In the genomic region with DNA sequence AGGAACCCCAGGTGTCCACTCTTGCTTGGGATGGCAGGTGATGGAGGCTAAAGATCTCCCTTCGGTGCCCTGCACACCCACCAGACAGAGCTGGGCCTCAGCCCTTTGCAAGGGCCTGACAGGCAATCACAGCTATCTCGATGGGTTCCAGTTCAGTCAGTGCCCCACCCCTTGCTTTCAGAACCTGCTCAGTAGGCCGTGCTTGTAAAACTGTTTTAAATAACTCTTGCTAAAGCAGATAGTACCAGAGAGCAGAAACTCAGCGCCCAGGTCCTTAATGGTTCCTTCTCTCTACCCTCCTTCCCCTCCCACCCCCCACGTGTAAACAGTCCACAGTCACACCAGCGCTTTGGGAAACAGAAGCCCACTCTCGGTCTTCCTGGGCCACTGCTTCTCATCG, we compare ENCODE assay signal across 13 cellular contexts. TPM values are rescaled to one million over a fixed set of nuclear protein-coding genes. Genes with fewer than 3 reads are reported as not detected.
A peak's percentile ranks its signal among the peaks of the same experiment; 100 is the strongest.
DNase-seq lines count a peak whose midpoint lies in the region; ATAC-seq, FAIRE-seq and TF ChIP-seq lines count a peak whose summit lies in the region.
"Had no signal": no experiment of that assay in that cellular context is flagged by ENCODE, and none has a peak within 500 bp of the region (broad histone marks: within the 10 kb centered on the region; RNA-seq: fewer than 3 reads in every experiment).

No MANE protein-coding gene starts in this region.

- H3K9me3 Mint-ChIP-seq in activated naive CD8-positive, alpha-beta T cell treated with anti-CD3 and anti-CD28 coated beads, Interleukin-2, amount 10 ng/mL, durations not matched to agents 7 days and 5 days = no peaks in the 10 kb centered on the region
- H3K9me3 Mint-ChIP-seq in naive B cell = no peaks in the 10 kb centered on the region
- H3K9me3 Mint-ChIP-seq: activated CD4-positive, alpha-beta T cell treated with anti-CD3 and anti-CD28 coated beads, Interleukin-2, amount 10 ng/mL, durations not matched to agents 7 days and 5 days had no signal

- no peaks in the 10 kb centered on the region for H3K79me2 ChIP-seq in HepG2 (ENCODE audit: insufficient read depth, low read length)

- POLR2A ChIA-PET in HepG2 (lab: Yijun Ruan, JAX) = interaction anchor here (1.3 to 2.2 kb wide), 3 partner anchors 9 to 34 kb away, joined by 3 to 15 read pairs (median 4); no protein-coding TSS in a partner anchor
- POLR2A ChIA-PET in activated naive CD8-positive, alpha-beta T cell treated with anti-CD3 and anti-CD28 coated beads, Interleukin-2, amount 10 ng/mL, durations not matched to agents 7 days and 5 days (lab: Charles Lee) = interaction anchor here (0.9 to 2.5 kb wide), 2 partner anchors 11 to 53 kb away, joined by 3 to 16 read pairs; a partner anchor contains a TSS

- H3K4me3 ChIP-seq in HepG2 (replicated peaks in 1 of 3; ENCODE audit: insufficient read depth in 1 of 3, low read depth in 2 of 3, low read length in 3 of 3) = no peak overlapping the region
- no peak overlapping the region for H3K4me3 ChIP-seq in right lobe of liver
- H3K4me3 ChIP-seq in vagina = no peak overlapping the region

- no peak for ATAC-seq in HepG2
- ATAC-seq in right lobe of liver = no peak
- ATAC-seq in activated naive CD8-positive, alpha-beta T cell treated with anti-CD3 and anti-CD28 coated beads, Interleukin-2, amount 10 ng/mL, durations not matched to agents 7 days and 5 days (ENCODE audit: low read depth) = no peak
- ATAC-seq in naive B cell (ENCODE audit: low read depth in 2 of 2) = no peak
- ATAC-seq in GM18870 (IDR thresholded peaks at IDR 0.05; ENCODE audit: unreplicated experiment) = no peak

- TF ChIP-seq POLR2A in HepG2 (IDR thresholded peaks at IDR 0.05; ENCODE audit: insufficient read depth in 1 of 2, low read depth in 2 of 2, low read length in 2 of 2) = no peak
- TF ChIP-seq POLR2A in right lobe of liver (IDR thresholded peaks at IDR 0.05) = no peak
- no peak for TF ChIP-seq POLR2A in vagina (IDR thresholded peaks at IDR 0.05)

- peak overlapping the region; percentile 55; the same call in 1 of the 2 replicates for H3K4me2 ChIP-seq in HepG2 (ENCODE audit: low read depth, low read length)

- H3K36me3 ChIP-seq in HepG2 (replicated peaks in 1 of 2; ENCODE audit: control insufficient read depth in 1 of 2, insufficient read depth in 2 of 2, low read length in 2 of 2) = no peaks in the 10 kb centered on the region
- no peaks in the 10 kb centered on the region for H3K36me3 ChIP-seq in right lobe of liver
- no peaks in the 10 kb centered on the region for H3K36me3 ChIP-seq in vagina

- H3K4me1 ChIP-seq in HepG2 (ENCODE audit: insufficient read depth, low read length) = peaks cover 88% of the 10 kb centered on the region
- H3K4me1 ChIP-seq in right lobe of liver = no peaks in the 10 kb centered on the region
- peaks cover 68% of the 10 kb centered on the region for H3K4me1 ChIP-seq in vagina

- CTCF ChIA-PET in HepG2 (lab: Yijun Ruan, JAX; ENCODE audit: low intra/inter-chr PET ratio, low total read pairs) = interaction anchor here (1.5 kb wide), 1 partner anchor 28 kb away, joined by 5 read pairs; no protein-coding TSS in a partner anchor

- TF ChIP-seq EP300 in HepG2 (IDR thresholded peaks at IDR 0.05; ENCODE audit: low read depth in 2 of 2, low read length in 2 of 2) (no peak), HepG2 (CRISPR knock-in tag; IDR thresholded peaks at IDR 0.05; ENCODE audit: borderline replicate concordance) (no peak)

- peak overlapping the region; percentile 81 for H3K4me3 Mint-ChIP-seq in activated naive CD8-positive, alpha-beta T cell treated with anti-CD3 and anti-CD28 coated beads, Interleukin-2, amount 10 ng/mL, durations not matched to agents 7 days and 5 days
- H3K4me3 Mint-ChIP-seq in naive B cell = peak overlapping the region; percentile 38 to 83 (median 68)

- H3K27me3 ChIP-seq in HepG2 (ENCODE audit: control insufficient read depth in 1 of 2, insufficient read depth in 2 of 2, low read length in 2 of 2) (no peaks in the 10 kb centered on the region), right lobe of liver (no peaks in the 10 kb centered on the region), vagina (no peaks in the 10 kb centered on the region)

- H3K9ac ChIP-seq in HepG2 (ENCODE audit: insufficient read depth, low read depth, low read length) = no peak overlapping the region

- peaks cover 19% of the 10 kb centered on the region for H3K4me1 Mint-ChIP-seq in activated naive CD8-positive, alpha-beta T cell treated with anti-CD3 and anti-CD28 coated beads, Interleukin-2, amount 10 ng/mL, durations not matched to agents 7 days and 5 days
- H3K4me1 Mint-ChIP-seq in naive B cell = peaks cover 6 to 10% (median 7%) of the 10 kb centered on the region in 3 donors

- peaks cover under 1% of the 10 kb centered on the region for H3K27me3 Mint-ChIP-seq in activated naive CD8-positive, alpha-beta T cell treated with anti-CD3 and anti-CD28 coated beads, Interleukin-2, amount 10 ng/mL, durations not matched to agents 7 days and 5 days
- H3K27me3 Mint-ChIP-seq in naive B cell = peaks cover 0 to 38% (median 31%) of the 10 kb centered on the region in 3 donors

- no peak for TF ChIP-seq RAD21 in HepG2 (CRISPR knock-in tag; IDR thresholded peaks at IDR 0.05)

- 41% methylated on average over 7 of the region's 8 CpGs for WGBS in HepG2 (ENCODE audit: low lambda C conversion rate)
- 91% methylated on average over 4 of the region's 8 CpGs for WGBS in right lobe of liver (ENCODE audit: insufficient coverage, low coverage, low lambda C conversion rate, missing lambda C conversion rate)

- no peak overlapping the region for H3K27ac Mint-ChIP-seq in activated naive CD8-positive, alpha-beta T cell treated with anti-CD3 and anti-CD28 coated beads, Interleukin-2, amount 10 ng/mL, durations not matched to agents 7 days and 5 days
- peak overlapping the region in 1 of 6 donors; percentile 38 for H3K27ac Mint-ChIP-seq in naive B cell

- in situ Hi-C loops in HepG2 (cut with HindIII; ENCODE audit: extremely low pct_ligation_motif_present, low pct_unique_long_range_greater_than_20kb) = no loop called here
- in situ Hi-C loops in G401 (cut with HindIII; ENCODE audit: low sequenced_read_pairs) = no loop called here

- H4K20me1 ChIP-seq in HepG2 (ENCODE audit: insufficient read depth, low read length) = no peaks in the 10 kb centered on the region

- no TSS peak for BruUV-seq in HepG2 (replicated peaks; lab: Mats Ljungman, UMichigan)

- no peak overlapping the region for H3K27ac ChIP-seq in HepG2 (ENCODE audit: extremely low read length, insufficient read depth, low read length)
- no peak overlapping the region for H3K27ac ChIP-seq in right lobe of liver
- peak overlapping the region; percentile 66 for H3K27ac ChIP-seq in vagina

- DNase-seq in HepG2 (ENCODE audit: low spot score) = no peak
- no peak for DNase-seq in right lobe of liver
- no peak for DNase-seq in activated naive CD8-positive, alpha-beta T cell treated with anti-CD3 and anti-CD28 coated beads, Interleukin-2, amount 10 ng/mL, durations not matched to agents 7 days and 5 days
- no peak for DNase-seq in naive B cell
- DNase-seq in vagina (ENCODE audit: extremely low spot score in 2 of 2) = no peak
- DNase-seq in G401 (ENCODE audit: low spot score) = no peak
- no peak for DNase-seq in NCI-H2196 treated with DMSO at 0.1 percent for 48 hours (lab: John Stamatoyannopoulos, UW; ENCODE audit: unreplicated experiment)
- DNase-seq: activated CD4-positive, alpha-beta T cell treated with anti-CD3 and anti-CD28 coated beads, Interleukin-2, amount 10 ng/mL, durations not matched to agents 7 days and 5 days; NCI-H526 treated with DMSO at 0.1 percent for 48 hours had no signal

- no peak for TF ChIP-seq CTCF in HepG2 (CRISPR knock-in tag; IDR thresholded peaks at IDR 0.05)
- TF ChIP-seq CTCF in right lobe of liver (IDR thresholded peaks at IDR 0.05) = no peak
- no peak for TF ChIP-seq CTCF in vagina (IDR thresholded peaks at IDR 0.05)

- FAIRE-seq in HepG2 (lab: Jason Lieb, UNC) = no peak
- FAIRE-seq: colon, GM12878 had no signal

- H3K9me3 ChIP-seq in HepG2 (ENCODE audit: low read length) (no peaks in the 10 kb centered on the region), right lobe of liver (no peaks in the 10 kb centered on the region), vagina (no peaks in the 10 kb centered on the region)

- H3K36me3 Mint-ChIP-seq in activated naive CD8-positive, alpha-beta T cell treated with anti-CD3 and anti-CD28 coated beads, Interleukin-2, amount 10 ng/mL, durations not matched to agents 7 days and 5 days = no peaks in the 10 kb centered on the region
- H3K36me3 Mint-ChIP-seq in naive B cell = no peaks in the 10 kb centered on the region

- H2AFZ ChIP-seq in HepG2 (ENCODE audit: low read length) = no peak overlapping the region

- intact Hi-C loops in HepG2 (cut with micrococcal nuclease; ENCODE audit: unreplicated experiment) (no loop called here), right lobe of liver (cut with DNase I) (no loop called here), vagina (cut with DNase I) (no loop called here)

RNA-seq across cellular contexts. Expression of a gene that starts 39.2 kb away (rescaled TPM):
- 1.5 and 3.0 TPM in 2 replicates for total RNA-seq in HepG2 (2016; rRNA removed; fragmentation: Illumina TruSeq; extraction: Trizol)
- total RNA-seq in HepG2 (2016; cell fraction: cytosol; rRNA removed; fragmentation: Illumina TruSeq; extraction: Trizol; ENCODE audit: low read depth) = 3.8 and 6.3 TPM in 2 replicates
- 1.5 and 2.5 TPM in 2 replicates for total RNA-seq in HepG2 (2016; cell fraction: insoluble cytoplasmic fraction; rRNA removed; fragmentation: Illumina TruSeq; extraction: Trizol)
- 5.3 and 6.4 TPM in 2 replicates for total RNA-seq in HepG2 (2016; cell fraction: membrane; rRNA removed; fragmentation: Illumina TruSeq; extraction: Trizol)
- total RNA-seq in HepG2 (2016; cell fraction: nucleus; rRNA removed; fragmentation: Illumina TruSeq; extraction: Trizol) = 0.78 and 1.4 TPM in 2 replicates
- polyA plus RNA-seq in HepG2 (2011; rRNA removed) = 0.78 and 0.85 TPM in 2 replicates
- 0.46 and 0.76 TPM in 2 replicates for polyA plus RNA-seq in HepG2 (2011; cell fraction: cytosol; rRNA removed)
- polyA plus RNA-seq in HepG2 (2011; cell fraction: nucleus; rRNA removed) = 0.88 and 1.0 TPM in 2 replicates
- 0.83 and 1.1 TPM in 2 replicates for polyA plus RNA-seq in HepG2 (2012)
- polyA plus RNA-seq in HepG2 (2016; cell fraction: cytosol; fragmentation: Illumina TruSeq; extraction: Trizol; ENCODE audit: low read depth) = 7.0 and 9.3 TPM in 2 replicates
- polyA plus RNA-seq in HepG2 (2016; cell fraction: insoluble cytoplasmic fraction; fragmentation: Illumina TruSeq; extraction: Trizol; ENCODE audit: low read depth) = 1.6 and 3.8 TPM in 2 replicates
- 6.1 and 6.6 TPM in 2 replicates for polyA plus RNA-seq in HepG2 (2016; cell fraction: membrane; fragmentation: Illumina TruSeq; extraction: Trizol; ENCODE audit: low read depth)
- polyA plus RNA-seq in HepG2 (2016; cell fraction: nucleus; fragmentation: Illumina TruSeq; extraction: Trizol; ENCODE audit: insufficient read depth, low read depth) = 1.1 and 1.6 TPM in 2 replicates
- 0.30 and 0.56 TPM in 2 replicates for polyA minus RNA-seq in HepG2 (2011; rRNA and poly(A)+ RNA removed; ENCODE audit: low replicate concordance)
- polyA minus RNA-seq in HepG2 (2011; cell fraction: cytosol; rRNA and poly(A)+ RNA removed) = 0.97 TPM in 1 of 2 replicates, not detected in the other
- 0.50 and 0.64 TPM in 2 replicates for polyA minus RNA-seq in HepG2 (2011; cell fraction: nucleus; rRNA and poly(A)+ RNA removed)
- under 1 TPM; 0.07 to 0.74 (median 0.34) TPM for total RNA-seq in right lobe of liver
- under 1 TPM; 0.08 to 0.14 TPM for total RNA-seq in activated naive CD8-positive, alpha-beta T cell treated with anti-CD3 and anti-CD28 coated beads, Interleukin-2, amount 10 ng/mL, durations not matched to agents 7 days and 5 days
- polyA plus RNA-seq in naive B cell (ENCODE audit: low read depth in 6 of 6) = not detected
- total RNA-seq in vagina = 78.6 TPM
- total RNA-seq in G401 (2014; rRNA removed; shearing (Covaris generic)) = 0.18 TPM in 1 of 2 replicates, not detected in the other
- total RNA-seq: Daoy had no signal

RNA-seq across cellular contexts. Expression of a gene that starts 52.9 kb away (rescaled TPM):
- total RNA-seq in HepG2 (2016; rRNA removed; fragmentation: Illumina TruSeq; extraction: Trizol) (20.2 and 25.2 TPM in 2 replicates), right lobe of liver (10 to 100 TPM in 4 of 6 experiments, 1 to 10 TPM in 2; 6.7 to 14.7 (median 11.9) TPM), vagina (35.6 TPM)
- total RNA-seq in HepG2 (2016; cell fraction: cytosol; rRNA removed; fragmentation: Illumina TruSeq; extraction: Trizol; ENCODE audit: low read depth) = 5.3 and 5.6 TPM in 2 replicates
- 18.4 and 26.1 TPM in 2 replicates for total RNA-seq in HepG2 (2016; cell fraction: insoluble cytoplasmic fraction; rRNA removed; fragmentation: Illumina TruSeq; extraction: Trizol)
- 7.7 and 11.1 TPM in 2 replicates for total RNA-seq in HepG2 (2016; cell fraction: membrane; rRNA removed; fragmentation: Illumina TruSeq; extraction: Trizol)
- 25.6 and 26.1 TPM in 2 replicates for total RNA-seq in HepG2 (2016; cell fraction: nucleus; rRNA removed; fragmentation: Illumina TruSeq; extraction: Trizol)
- polyA plus RNA-seq in HepG2 (2011; rRNA removed) (23.8 and 25.8 TPM in 2 replicates), naive B cell (ENCODE audit: low read depth in 6 of 6) (10 to 100 TPM; 10.3 to 25.6 (median 18.6) TPM)
- polyA plus RNA-seq in HepG2 (2011; cell fraction: cytosol; rRNA removed) = 14.5 and 19.7 TPM in 2 replicates
- 30.8 and 36.5 TPM in 2 replicates for polyA plus RNA-seq in HepG2 (2011; cell fraction: nucleus; rRNA removed)
- polyA plus RNA-seq in HepG2 (2012) = 8.9 and 11.5 TPM in 2 replicates
- 2.2 and 2.4 TPM in 2 replicates for polyA plus RNA-seq in HepG2 (2016; cell fraction: cytosol; fragmentation: Illumina TruSeq; extraction: Trizol; ENCODE audit: low read depth)
- polyA plus RNA-seq in HepG2 (2016; cell fraction: insoluble cytoplasmic fraction; fragmentation: Illumina TruSeq; extraction: Trizol; ENCODE audit: low read depth) = 11.5 and 15.5 TPM in 2 replicates
- 2.5 and 3.1 TPM in 2 replicates for polyA plus RNA-seq in HepG2 (2016; cell fraction: membrane; fragmentation: Illumina TruSeq; extraction: Trizol; ENCODE audit: low read depth)
- 23.7 and 26.1 TPM in 2 replicates for polyA plus RNA-seq in HepG2 (2016; cell fraction: nucleus; fragmentation: Illumina TruSeq; extraction: Trizol; ENCODE audit: insufficient read depth, low read depth)
- polyA minus RNA-seq in HepG2 (2011; rRNA and poly(A)+ RNA removed; ENCODE audit: low replicate concordance) = 73.6 and 87.5 TPM in 2 replicates
- polyA minus RNA-seq in HepG2 (2011; cell fraction: cytosol; rRNA and poly(A)+ RNA removed) = 12.6 and 13.8 TPM in 2 replicates
- 74.5 and 84.5 TPM in 2 replicates for polyA minus RNA-seq in HepG2 (2011; cell fraction: nucleus; rRNA and poly(A)+ RNA removed)
- total RNA-seq in activated naive CD8-positive, alpha-beta T cell treated with anti-CD3 and anti-CD28 coated beads, Interleukin-2, amount 10 ng/mL, durations not matched to agents 7 days and 5 days = 10 to 100 TPM; 46.2 to 50.4 TPM
- total RNA-seq in G401 (2014; rRNA removed; shearing (Covaris generic)) = 27.5 and 28.2 TPM in 2 replicates

Comparison
In these comparisons a context has a peak if more than half of its experiments do, and no peak if none do; other contexts are left out.
1. RNA of a gene that starts 39.2 kb away (total RNA-seq): 78.6 TPM in vagina (single experiment); 0.78 to 6.4 TPM in HepG2, 0.07 to 0.74 TPM in right lobe of liver, 0.08 to 0.14 TPM in activated naive CD8-positive, alpha-beta T cell treated with anti-CD3 and anti-CD28 coated beads, Interleukin-2, amount 10 ng/mL, durations not matched to agents 7 days and 5 days and 0.18 TPM in G401; every median in the first group is over 10 times any median in the second.